Comparison of ENCODE assay signal across 9 cellular contexts in the genomic region with DNA sequence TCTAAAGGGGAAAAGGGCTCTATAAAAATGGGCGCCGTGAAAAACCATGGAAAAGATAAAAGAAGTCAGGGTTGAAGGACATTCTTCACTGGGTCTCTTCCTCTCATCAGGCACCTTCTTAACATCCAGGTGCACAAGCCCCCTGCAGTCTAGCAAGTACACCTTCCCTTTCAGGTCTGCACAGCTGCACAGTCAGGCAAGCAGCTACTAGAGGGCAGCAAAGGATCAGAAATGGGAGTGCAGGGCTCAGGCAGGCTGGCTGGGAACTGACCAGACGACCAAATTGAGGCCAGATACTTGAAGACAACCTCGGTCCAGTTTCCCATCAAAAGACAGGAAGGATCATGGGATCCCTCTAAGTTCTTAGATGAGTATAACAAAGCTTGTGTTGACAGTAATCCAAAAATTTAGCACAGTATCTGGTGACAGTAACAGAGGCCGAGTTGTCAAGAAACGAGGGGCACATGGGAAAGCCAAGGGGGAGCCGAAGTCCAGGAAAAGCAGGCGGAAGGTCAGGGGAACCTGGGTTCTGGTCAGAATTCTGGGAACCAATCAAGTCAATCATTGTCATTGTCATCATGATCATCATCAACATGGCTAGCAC. TPM values are rescaled to one million over a fixed set of nuclear protein-coding genes. Genes with fewer than 3 reads are reported as not detected.
DNase-seq lines count a peak whose midpoint lies in the region; ATAC-seq, FAIRE-seq and TF ChIP-seq lines count a peak whose summit lies in the region.
"Had no signal": no experiment of that assay in that cellular context is flagged by ENCODE, and none has a peak within 500 bp of the region (broad histone marks: within the 10 kb centered on the region; RNA-seq: fewer than 3 reads in every experiment).

No MANE protein-coding gene starts in this region.

- H3K36me3 ChIP-seq in body of pancreas (replicated peaks in 1 of 2; ENCODE audit: insufficient read depth in 1 of 2, low read depth in 2 of 2) = no peaks in the 10 kb centered on the region
- H3K36me3 ChIP-seq in kidney epithelial cell (ENCODE audit: control insufficient read depth, insufficient read depth, low read length) = no peaks in the 10 kb centered on the region

- peak; percentile 29 for DNase-seq in DMS114 treated with DMSO at 0.1 percent for 48 hours (lab: John Stamatoyannopoulos, UW; ENCODE audit: unreplicated experiment)
- DNase-seq in HuH-7.5 (ENCODE audit: low spot score) = peak; percentile 43
- peak; percentile 61 for DNase-seq in OCI-M1 (lab: John Stamatoyannopoulos, UW)
- DNase-seq in body of pancreas = peak; percentile 52 to 74 (median 64)
- DNase-seq in kidney epithelial cell (ENCODE audit: low read depth) = no peak
- peak; percentile 28 to 33 for DNase-seq in stimulated activated naive CD8-positive, alpha-beta T cell treated with anti-CD3 and anti-CD28 coated beads, Interleukin-15, amount 100 ng/mL, for 72 hours
- DNase-seq in H54 (ENCODE audit: insufficient read length, low spot score) = no peak

- H3K4me3 Mint-ChIP-seq in stimulated activated naive CD8-positive, alpha-beta T cell treated with anti-CD3 and anti-CD28 coated beads, Interleukin-15, amount 100 ng/mL, for 72 hours = no peak overlapping the region

- no peaks in the 10 kb centered on the region for H3K27me3 ChIP-seq in body of pancreas
- no peaks in the 10 kb centered on the region for H3K27me3 ChIP-seq in kidney epithelial cell (ENCODE audit: control insufficient read depth, insufficient read depth, low read length)

- H3K4me1 ChIP-seq in body of pancreas = no peaks in the 10 kb centered on the region

- WGBS in body of pancreas, 2 donors = 49 to 50% methylated on average over 8 of the region's 8 CpGs

- H3K9me3 ChIP-seq in body of pancreas = no peaks in the 10 kb centered on the region

- intact Hi-C loops in body of pancreas (cut with DNase I) = loop anchor here (10.0 kb wide), 1 partner anchor 176 kb away; no protein-coding TSS in a partner anchor

- no peak overlapping the region for H3K27ac Mint-ChIP-seq in stimulated activated naive CD8-positive, alpha-beta T cell treated with anti-CD3 and anti-CD28 coated beads, Interleukin-15, amount 100 ng/mL, for 72 hours

- TF ChIP-seq POLR2A in body of pancreas (IDR thresholded peaks at IDR 0.05) (no peak), H54 (IDR thresholded peaks at IDR 0.05; ENCODE audit: low read depth, low read length) (no peak)

- peaks cover 13% of the 10 kb centered on the region for H3K27me3 Mint-ChIP-seq in stimulated activated naive CD8-positive, alpha-beta T cell treated with anti-CD3 and anti-CD28 coated beads, Interleukin-15, amount 100 ng/mL, for 72 hours

- no peak for FAIRE-seq in H54 (lab: Jason Lieb, UNC)

- peak; percentile 34 to 87 (median 63) for TF ChIP-seq CTCF in body of pancreas (IDR thresholded peaks at IDR 0.05)
- TF ChIP-seq CTCF in kidney epithelial cell (IDR thresholded peaks at IDR 0.05; ENCODE audit: insufficient read depth, low read length, poor library complexity, severe bottlenecking) = peak; percentile 83

- no peak overlapping the region for H3K27ac ChIP-seq in body of pancreas
- H3K27ac ChIP-seq: SK-N-MC had no signal

- no peaks in the 10 kb centered on the region for H3K4me1 Mint-ChIP-seq in stimulated activated naive CD8-positive, alpha-beta T cell treated with anti-CD3 and anti-CD28 coated beads, Interleukin-15, amount 100 ng/mL, for 72 hours

- ATAC-seq in GM19463 (IDR thresholded peaks at IDR 0.05; ENCODE audit: unreplicated experiment) (peak; percentile 71), body of pancreas (peak; percentile 67)
- peak; percentile 82 for ATAC-seq in stimulated activated naive CD8-positive, alpha-beta T cell treated with anti-CD3 and anti-CD28 coated beads, Interleukin-15, amount 100 ng/mL, for 72 hours

- no peaks in the 10 kb centered on the region for H3K9me3 Mint-ChIP-seq in stimulated activated naive CD8-positive, alpha-beta T cell treated with anti-CD3 and anti-CD28 coated beads, Interleukin-15, amount 100 ng/mL, for 72 hours

- H3K4me3 ChIP-seq in body of pancreas = no peak overlapping the region
- H3K4me3 ChIP-seq in kidney epithelial cell (ENCODE audit: low read depth, low read length) = no peak overlapping the region
- H3K4me3 ChIP-seq: SK-N-MC had no signal

RNA-seq across cellular contexts. Expression of a gene that starts 10.1 kb away (rescaled TPM):
- total RNA-seq in body of pancreas (10 to 100 TPM in 1 of 2 donors, 1 to 10 TPM in 1; 7.5 to 17.8 TPM), kidney epithelial cell (4.2 and 7.1 TPM in 2 replicates)

Comparison
In these comparisons a context has a peak if more than half of its experiments do, and no peak if none do; other contexts are left out.
1. DNase-seq: peak in DMS114 treated with DMSO at 0.1 percent for 48 hours (single experiment), HuH-7.5 (single experiment), OCI-M1 (single experiment), body of pancreas (4 of 4) and stimulated activated naive CD8-positive, alpha-beta T cell treated with anti-CD3 and anti-CD28 coated beads, Interleukin-15, amount 100 ng/mL, for 72 hours (2 of 2); none in kidney epithelial cell (single experiment) and H54 (single experiment).
2. Peak in every context shown above with its lines, with median percentiles within 50 percentile points of each other: ATAC-seq.